16 cellular contexts compared by ENCODE assay signal in the genomic region with DNA sequence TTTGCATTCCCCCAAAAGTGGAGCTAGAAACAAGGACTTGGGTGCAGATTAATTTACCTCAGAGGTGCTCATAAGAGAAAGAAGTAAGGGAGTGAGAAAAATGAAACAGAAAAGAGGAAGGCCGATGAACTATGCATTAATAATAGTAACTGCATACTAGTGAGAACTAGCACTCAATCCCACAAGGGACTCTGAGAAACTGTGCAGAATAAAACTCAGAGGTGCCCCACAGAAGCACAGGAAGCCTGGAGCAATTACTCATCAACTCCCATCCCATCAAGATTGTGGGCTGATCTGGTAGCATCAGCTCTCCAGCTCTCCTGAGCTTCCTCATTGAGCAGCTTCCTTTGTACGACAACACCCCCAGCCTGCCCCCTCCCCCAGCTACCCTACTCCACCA. TPM values are rescaled to one million over a fixed set of nuclear protein-coding genes. Genes with fewer than 3 reads are reported as not detected.
A peak's percentile ranks its signal among the peaks of the same experiment; 100 is the strongest.
DNase-seq lines count a peak whose midpoint lies in the region; ATAC-seq, FAIRE-seq and TF ChIP-seq lines count a peak whose summit lies in the region.
"Had no signal": no experiment of that assay in that cellular context is flagged by ENCODE, and none has a peak within 500 bp of the region (broad histone marks: within the 10 kb centered on the region; RNA-seq: fewer than 3 reads in every experiment).

No MANE protein-coding gene starts in this region.

- ATAC-seq in GM19463 (IDR thresholded peaks at IDR 0.05; ENCODE audit: unreplicated experiment) (peak; percentile 46), HG03066 (IDR thresholded peaks at IDR 0.05; ENCODE audit: low read depth, unreplicated experiment) (peak; percentile 63)
- no peak for ATAC-seq in activated naive CD8-positive, alpha-beta T cell treated with anti-CD3 and anti-CD28 coated beads, Interleukin-2, amount 50 U/mL, for 24 hours

- FAIRE-seq in D721Med (lab: Jason Lieb, UNC), result no peak

- no peak overlapping the region for H3K4me3 Mint-ChIP-seq in activated naive CD8-positive, alpha-beta T cell treated with anti-CD3 and anti-CD28 coated beads, Interleukin-2, amount 50 U/mL, for 24 hours
- H3K4me3 Mint-ChIP-seq: immature natural killer cell; T-helper 2 cell treated with Interferon-gamma antibody and Interleukin-4, amounts not matched to agents 5 μg/mL and 100 μg/mL, for 36 hours had no signal

- no peaks in the 10 kb centered on the region for H3K4me1 ChIP-seq in right atrium auricular region
- H3K4me1 ChIP-seq: parathyroid adenoma had no signal

- no peaks in the 10 kb centered on the region for H3K9me3 ChIP-seq in right atrium auricular region

- no peaks in the 10 kb centered on the region for H3K9me3 Mint-ChIP-seq in activated naive CD8-positive, alpha-beta T cell treated with anti-CD3 and anti-CD28 coated beads, Interleukin-2, amount 50 U/mL, for 24 hours
- H3K9me3 Mint-ChIP-seq: immature natural killer cell; T-helper 2 cell treated with Interferon-gamma antibody and Interleukin-4, amounts not matched to agents 5 μg/mL and 100 μg/mL, for 36 hours had no signal

- no peaks in the 10 kb centered on the region for H3K36me3 Mint-ChIP-seq in activated naive CD8-positive, alpha-beta T cell treated with anti-CD3 and anti-CD28 coated beads, Interleukin-2, amount 50 U/mL, for 24 hours (ENCODE audit: low read depth)
- H3K36me3 Mint-ChIP-seq: immature natural killer cell had no signal

- peaks cover 34% of the 10 kb centered on the region for H3K36me3 ChIP-seq in right atrium auricular region

- no peak overlapping the region for H3K27ac ChIP-seq in right atrium auricular region
- H3K27ac ChIP-seq: parathyroid adenoma had no signal

- TF ChIP-seq CTCF in D721Med (IDR thresholded peaks at IDR 0.05; ENCODE audit: insufficient read depth, missing control alignments), result no peak
- TF ChIP-seq CTCF in right atrium auricular region (IDR thresholded peaks at IDR 0.05), result no peak

- H3K27me3 Mint-ChIP-seq in activated naive CD8-positive, alpha-beta T cell treated with anti-CD3 and anti-CD28 coated beads, Interleukin-2, amount 50 U/mL, for 24 hours, result peaks cover 9% of the 10 kb centered on the region

- H3K27ac Mint-ChIP-seq in activated naive CD8-positive, alpha-beta T cell treated with anti-CD3 and anti-CD28 coated beads, Interleukin-2, amount 50 U/mL, for 24 hours, result no peak overlapping the region
- H3K27ac Mint-ChIP-seq: immature natural killer cell; T-helper 2 cell treated with Interferon-gamma antibody and Interleukin-4, amounts not matched to agents 5 μg/mL and 100 μg/mL, for 36 hours had no signal

- H3K4me1 Mint-ChIP-seq in activated naive CD8-positive, alpha-beta T cell treated with anti-CD3 and anti-CD28 coated beads, Interleukin-2, amount 50 U/mL, for 24 hours, result peaks cover 13% of the 10 kb centered on the region
- H3K4me1 Mint-ChIP-seq: immature natural killer cell had no signal

- peak; percentile 45 for DNase-seq in GDM1 (lab: John Stamatoyannopoulos, UW)
- peak; percentile 37 for DNase-seq in NOMO-1 treated with dmso at 0.1 percent for 144 hours (lab: John Stamatoyannopoulos, UW; ENCODE audit: unreplicated experiment)
- DNase-seq in activated naive CD8-positive, alpha-beta T cell treated with anti-CD3 and anti-CD28 coated beads, Interleukin-2, amount 50 U/mL, for 24 hours, result no peak
- no peak for DNase-seq in D721Med (ENCODE audit: insufficient read length, low spot score)
- no peak for DNase-seq in A172 (ENCODE audit: low spot score)
- no peak for DNase-seq in right atrium auricular region (ENCODE audit: low spot score)
- DNase-seq: activated effector memory CD4-positive, alpha-beta T cell treated with anti-CD3 and anti-CD28 coated beads, Interleukin-2, amount 50 U/mL, for 16 hours; immature natural killer cell; NCI-H1092 had no signal

- H3K4me3 ChIP-seq in right atrium auricular region, result no peak overlapping the region

- H3K27me3 ChIP-seq in right atrium auricular region, result no peaks in the 10 kb centered on the region

RNA-seq across cellular contexts. Expression of gene CLDN18, which starts 50.8 kb away (rescaled TPM):
- 0.07 and 0.26 TPM in 2 replicates for total RNA-seq in A172 (2014; rRNA removed; shearing (Covaris generic))
- total RNA-seq in right atrium auricular region, result 10 to 100 TPM in 1 of 2 donors, under 1 TPM in 1; 0.12 to 21.0 TPM
- total RNA-seq: fibroblast of villous mesenchyme, RPMI7951, ureter had no signal

RNA-seq across cellular contexts. Expression of gene DZIP1L, which starts 54.6 kb away (rescaled TPM):
- 10.7 and 14.4 TPM in 2 replicates for total RNA-seq in A172 (2014; rRNA removed; shearing (Covaris generic))
- total RNA-seq in right atrium auricular region, result 1 to 10 TPM; 4.0 to 4.6 TPM

Comparison
In these comparisons a context has a peak if more than half of its experiments do, and no peak if none do; other contexts are left out.
1. DNase-seq: peak in GDM1 (single experiment) and NOMO-1 treated with dmso at 0.1 percent for 144 hours (single experiment); none in activated naive CD8-positive, alpha-beta T cell treated with anti-CD3 and anti-CD28 coated beads, Interleukin-2, amount 50 U/mL, for 24 hours (single experiment), D721Med (single experiment), A172 (single experiment) and right atrium auricular region (single experiment).